Comparison of ENCODE assay signal across 20 cellular contexts in genomic region chr14:30064454-30064853, GRCh38.
DNase-seq lines count a peak whose midpoint lies in the region; ATAC-seq and TF ChIP-seq lines count a peak whose summit lies in the region.
"Had no signal": no experiment of that assay in that cellular context is flagged by ENCODE, and none has a peak within 500 bp of the region (broad histone marks: within the 10 kb centered on the region; RNA-seq: fewer than 3 reads in every experiment).

No MANE protein-coding gene starts in this region.

- H3K27me3 ChIP-seq in psoas muscle (ENCODE audit: insufficient read depth in 3 of 3, low read length in 2 of 3), result no peaks in the 10 kb centered on the region
- H3K27me3 ChIP-seq in sigmoid colon, result no peaks in the 10 kb centered on the region

- no peak for TF ChIP-seq POLR2A in sigmoid colon (IDR thresholded peaks at IDR 0.05)

- H3K27ac Mint-ChIP-seq in stimulated activated memory B cell treated with anti-CD40 and anti-IgM and Interleukin-4, amounts not matched to agents 10 μg/mL and 1 μg/mL and 100 μg/mL, for 72 hours, result no peak overlapping the region
- H3K27ac Mint-ChIP-seq: B cell, HFFc6 had no signal

- intact Hi-C loops in psoas muscle (cut with DNase I) (no loop called here), sigmoid colon (cut with DNase I) (no loop called here)

- TF ChIP-seq CTCF in choroid plexus epithelial cell (conservative IDR thresholded peaks at IDR 0.05; ENCODE audit: low read depth, low read length) (no peak), psoas muscle (IDR thresholded peaks at IDR 0.05) (no peak), sigmoid colon (IDR thresholded peaks at IDR 0.05) (no peak)

- H3K9me3 Mint-ChIP-seq in stimulated activated memory B cell treated with anti-CD40 and anti-IgM and Interleukin-4, amounts not matched to agents 10 μg/mL and 1 μg/mL and 100 μg/mL, for 72 hours, result no peaks in the 10 kb centered on the region
- H3K9me3 Mint-ChIP-seq: HFFc6 had no signal

- H3K4me1 Mint-ChIP-seq in stimulated activated memory B cell treated with anti-CD40 and anti-IgM and Interleukin-4, amounts not matched to agents 10 μg/mL and 1 μg/mL and 100 μg/mL, for 72 hours, result no peaks in the 10 kb centered on the region
- H3K4me1 Mint-ChIP-seq: B cell; CD4-positive, CD25-positive, alpha-beta regulatory T cell had no signal

- H3K9me3 ChIP-seq in psoas muscle (no peaks in the 10 kb centered on the region), sigmoid colon (no peaks in the 10 kb centered on the region)
- H3K9me3 ChIP-seq: A549 had no signal

- no peak for TF ChIP-seq EP300 in sigmoid colon (IDR thresholded peaks at IDR 0.05)

- H3K4me1 ChIP-seq in psoas muscle (no peaks in the 10 kb centered on the region), sigmoid colon (no peaks in the 10 kb centered on the region)
- H3K4me1 ChIP-seq: A549 had no signal

- H3K4me3 ChIP-seq in choroid plexus epithelial cell (ENCODE audit: low read depth, low read length) (no peak overlapping the region), psoas muscle (no peak overlapping the region), sigmoid colon (no peak overlapping the region)
- H3K4me3 ChIP-seq: A549 had no signal

- DNase-seq in AML-193 (lab: John Stamatoyannopoulos, UW) (peak; percentile 9 to 13), LHCN-M2 (ENCODE audit: low read depth) (peak; percentile 84), choroid plexus epithelial cell (ENCODE audit: low read depth) (peak; percentile 85), myocyte (ENCODE audit: low read depth) (peak; percentile 67), amygdala (lab: John Stamatoyannopoulos, UW) (no peak), psoas muscle (no peak), sigmoid colon (no peak)
- DNase-seq: CD4-positive, CD25-positive, alpha-beta regulatory T cell; HFFc6; KBM-7; NCI-H1048; NCI-H1436 treated with DMSO at 0.1 percent for 48 hours; NCI-H2029 treated with DMSO at 0.1 percent for 48 hours; NCI-H2171 treated with DMSO at 0.1 percent for 48 hours; NCI-H446 treated with DMSO at 0.1 percent for 48 hours; RPMI8226; SIG-M5 had no signal

- no peak overlapping the region for H3K4me3 Mint-ChIP-seq in stimulated activated memory B cell treated with anti-CD40 and anti-IgM and Interleukin-4, amounts not matched to agents 10 μg/mL and 1 μg/mL and 100 μg/mL, for 72 hours
- H3K4me3 Mint-ChIP-seq: B cell; CD4-positive, CD25-positive, alpha-beta regulatory T cell; HFFc6 had no signal

- ATAC-seq in stimulated activated memory B cell treated with anti-CD40 and anti-IgM and Interleukin-4, amounts not matched to agents 10 μg/mL and 1 μg/mL and 100 μg/mL, for 72 hours, result no peak
- ATAC-seq in psoas muscle, result no peak
- ATAC-seq: A549 had no signal

- H3K36me3 ChIP-seq in psoas muscle (ENCODE audit: insufficient read depth in 1 of 2, low read depth in 1 of 2) (no peaks in the 10 kb centered on the region), sigmoid colon (no peaks in the 10 kb centered on the region)

- H3K36me3 Mint-ChIP-seq in stimulated activated memory B cell treated with anti-CD40 and anti-IgM and Interleukin-4, amounts not matched to agents 10 μg/mL and 1 μg/mL and 100 μg/mL, for 72 hours, result no peaks in the 10 kb centered on the region
- H3K36me3 Mint-ChIP-seq: CD4-positive, CD25-positive, alpha-beta regulatory T cell had no signal

- no peaks in the 10 kb centered on the region for H3K27me3 Mint-ChIP-seq in stimulated activated memory B cell treated with anti-CD40 and anti-IgM and Interleukin-4, amounts not matched to agents 10 μg/mL and 1 μg/mL and 100 μg/mL, for 72 hours
- H3K27me3 Mint-ChIP-seq: B cell; CD4-positive, CD25-positive, alpha-beta regulatory T cell had no signal

- H3K27ac ChIP-seq in psoas muscle (no peak overlapping the region), sigmoid colon (no peak overlapping the region)
- H3K27ac ChIP-seq: A549 had no signal

Comparison
In these comparisons a context has a peak if more than half of its experiments do, and no peak if none do; other contexts are left out.
1. DNase-seq: peak in AML-193 (2 of 2), LHCN-M2 (single experiment), choroid plexus epithelial cell (single experiment) and myocyte (single experiment); none in amygdala (0 of 56), psoas muscle (0 of 2) and sigmoid colon (single experiment).